ENCODE assay signal across 2 cellular contexts in genomic region chr1:144031550-144031949, GRCh38. TPM values are rescaled to one million over a fixed set of nuclear protein-coding genes. Genes with fewer than 3 reads are reported as not detected.
"Had no signal": no experiment of that assay in that cellular context is flagged by ENCODE, and none has a peak within 500 bp of the region (broad histone marks: within the 10 kb centered on the region; RNA-seq: fewer than 3 reads in every experiment).

No MANE protein-coding gene starts in this region.

RNA-seq across cellular contexts. Expression of gene FAM72C, which starts 59.8 kb away (rescaled TPM):
- total RNA-seq: HT-29 had no signal
- polyA plus RNA-seq: IgD-negative memory B cell had no signal
